8 cellular contexts compared by ENCODE assay signal in the genomic region with DNA sequence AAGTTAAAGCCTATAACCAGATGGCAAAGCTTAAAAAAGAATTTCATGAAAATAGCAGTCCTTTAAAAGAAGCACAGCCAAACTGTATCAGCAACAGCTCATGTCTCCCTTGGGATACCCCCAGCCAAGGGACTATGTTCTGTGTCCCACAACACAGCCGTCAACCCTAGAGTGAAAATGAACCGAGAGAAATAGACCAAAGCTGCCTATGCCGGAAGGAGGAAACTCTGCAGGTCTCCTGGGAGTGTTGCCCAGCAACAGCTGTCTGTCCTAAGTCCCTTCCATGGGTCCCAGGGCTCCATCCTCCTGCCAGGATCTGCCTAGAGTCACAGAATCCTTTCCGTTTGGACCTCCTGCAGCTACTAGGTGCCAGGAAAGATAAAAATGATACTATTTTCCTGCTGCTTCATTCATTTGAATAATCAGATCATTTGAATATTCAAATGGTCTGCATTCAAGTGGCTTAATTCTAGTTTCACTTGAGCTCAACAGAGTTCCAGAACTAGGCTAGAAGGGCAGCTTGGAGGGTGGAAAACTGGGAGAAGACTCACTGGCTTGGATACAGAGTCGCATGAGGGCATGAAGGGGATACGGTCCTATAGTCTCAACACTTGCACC. TPM values are rescaled to one million over a fixed set of nuclear protein-coding genes. Genes with fewer than 3 reads are reported as not detected.
A peak's percentile ranks its signal among the peaks of the same experiment; 100 is the strongest.
DNase-seq lines count a peak whose midpoint lies in the region; ATAC-seq and TF ChIP-seq lines count a peak whose summit lies in the region.

No MANE protein-coding gene starts in this region.

- intact Hi-C loops in CD8-positive, alpha-beta T cell (cut with DNase I, micrococcal nuclease): loop anchor here (2.0 to 5.0 kb wide), 2 partner anchors 15 to 101 kb away; partner anchors contain the start of genes EPM2AIP1 (in 1 of the 2) and MLH1 (in 1 of the 2)
- intact Hi-C loops in thyroid gland (cut with DNase I): no loop called here

- H3K27me3 Mint-ChIP-seq in CD8-positive, alpha-beta T cell (ENCODE audit: low read depth): no peaks in the 10 kb centered on the region
- no peaks in the 10 kb centered on the region for H3K27me3 Mint-ChIP-seq in T-helper 2 cell treated with Interferon-gamma antibody and Interleukin-4, amounts not matched to agents 5 μg/mL and 100 μg/mL, for 36 hours (ENCODE audit: low read depth)

- POLR2A ChIA-PET in CD8-positive, alpha-beta T cell (lab: Charles Lee): interaction anchor here (0.8 to 2.4 kb wide), 8 partner anchors 12 to 101 kb away, joined by 3 to 11 read pairs (median 4); partner anchors contain the start of genes EPM2AIP1 and MLH1

- peaks cover 41% of the 10 kb centered on the region for H3K4me1 ChIP-seq in CD8-positive, alpha-beta T cell (ENCODE audit: insufficient read depth, low read length)
- H3K4me1 ChIP-seq in effector memory CD4-positive, alpha-beta T cell (ENCODE audit: control insufficient read depth, insufficient read depth, low read length, poor library complexity, severe bottlenecking): peaks cover 10% of the 10 kb centered on the region
- H3K4me1 ChIP-seq in thyroid gland: peaks cover 0 to 14% of the 10 kb centered on the region in 2 donors

- no peaks in the 10 kb centered on the region for H3K9me3 ChIP-seq in CD8-positive, alpha-beta T cell (ENCODE audit: low read length)
- no peaks in the 10 kb centered on the region for H3K9me3 ChIP-seq in effector memory CD4-positive, alpha-beta T cell (ENCODE audit: control insufficient read depth, low read length)
- no peaks in the 10 kb centered on the region for H3K9me3 ChIP-seq in thyroid gland

- peaks cover 48% of the 10 kb centered on the region for H3K36me3 ChIP-seq in CD8-positive, alpha-beta T cell (ENCODE audit: insufficient read depth, low read length)
- peaks cover 67% of the 10 kb centered on the region for H3K36me3 ChIP-seq in effector memory CD4-positive, alpha-beta T cell (ENCODE audit: control insufficient read depth, insufficient read depth, low read length)
- H3K36me3 ChIP-seq in thyroid gland: peaks cover 9 to 11% of the 10 kb centered on the region in 2 donors

- peaks cover 53% of the 10 kb centered on the region for H3K4me1 Mint-ChIP-seq in CD8-positive, alpha-beta T cell (ENCODE audit: low read depth)
- H3K4me1 Mint-ChIP-seq in T-helper 2 cell treated with Interferon-gamma antibody and Interleukin-4, amounts not matched to agents 5 μg/mL and 100 μg/mL, for 36 hours (ENCODE audit: low read depth): peaks cover 27% of the 10 kb centered on the region

- DNase-seq in CD8-positive, alpha-beta T cell: no peak
- DNase-seq in effector memory CD4-positive, alpha-beta T cell: no peak
- no peak for DNase-seq in T-helper 2 cell treated with Interferon-gamma antibody and Interleukin-4, amounts not matched to agents 5 μg/mL and 100 μg/mL, for 36 hours (ENCODE audit: low spot score)
- no peak for DNase-seq in thyroid gland
- no peak for DNase-seq in NOMO-1 (lab: John Stamatoyannopoulos, UW; ENCODE audit: unreplicated experiment in 2 of 2)
- no peak for DNase-seq in epidermal melanocyte (ENCODE audit: insufficient read length, low spot score)

- CTCF ChIA-PET in CD8-positive, alpha-beta T cell (lab: Charles Lee): interaction anchor here (1.3 to 3.4 kb wide), 3 partner anchors 17 to 67 kb away, joined by 4 to 28 read pairs (median 14); no protein-coding TSS in a partner anchor

- no peak for TF ChIP-seq POLR2A in thyroid gland (IDR thresholded peaks at IDR 0.05)

- H3K27me3 ChIP-seq in CD8-positive, alpha-beta T cell (ENCODE audit: insufficient read depth, low read length): no peaks in the 10 kb centered on the region
- no peaks in the 10 kb centered on the region for H3K27me3 ChIP-seq in effector memory CD4-positive, alpha-beta T cell (replicated peaks; ENCODE audit: control insufficient read depth, insufficient read depth, low read length, poor library complexity, severe bottlenecking)
- no peaks in the 10 kb centered on the region for H3K27me3 ChIP-seq in thyroid gland

- no peaks in the 10 kb centered on the region for H3K9me3 Mint-ChIP-seq in CD8-positive, alpha-beta T cell
- no peaks in the 10 kb centered on the region for H3K9me3 Mint-ChIP-seq in T-helper 2 cell treated with Interferon-gamma antibody and Interleukin-4, amounts not matched to agents 5 μg/mL and 100 μg/mL, for 36 hours

- H3K4me3 ChIP-seq in CD8-positive, alpha-beta T cell (ENCODE audit: low read depth, low read length): no peak overlapping the region
- no peak overlapping the region for H3K4me3 ChIP-seq in effector memory CD4-positive, alpha-beta T cell (ENCODE audit: insufficient read depth, low read depth, low read length, poor library complexity, severe bottlenecking)
- H3K4me3 ChIP-seq in thyroid gland (replicated peaks in 1 of 3): no peak overlapping the region

- no peak for ATAC-seq in CD8-positive, alpha-beta T cell
- ATAC-seq in GM19397 (IDR thresholded peaks at IDR 0.05; ENCODE audit: unreplicated experiment): peak; percentile 73
- ATAC-seq in HG03139 (IDR thresholded peaks at IDR 0.05; ENCODE audit: unreplicated experiment): peak; percentile 79

- WGBS in thyroid gland, 2 donors: 71 to 72% methylated on average over 6 of the region's 6 CpGs

- peak overlapping the region; percentile 92 for H3K27ac Mint-ChIP-seq in CD8-positive, alpha-beta T cell
- no peak overlapping the region for H3K27ac Mint-ChIP-seq in T-helper 2 cell treated with Interferon-gamma antibody and Interleukin-4, amounts not matched to agents 5 μg/mL and 100 μg/mL, for 36 hours

- H3K27ac ChIP-seq in CD8-positive, alpha-beta T cell (ENCODE audit: low read depth, low read length): no peak overlapping the region
- peak overlapping the region; percentile 15 for H3K27ac ChIP-seq in effector memory CD4-positive, alpha-beta T cell (ENCODE audit: insufficient read depth, low read length, poor library complexity, severe bottlenecking)
- no peak overlapping the region for H3K27ac ChIP-seq in thyroid gland

- peaks cover 95% of the 10 kb centered on the region for H3K36me3 Mint-ChIP-seq in CD8-positive, alpha-beta T cell
- H3K36me3 Mint-ChIP-seq in T-helper 2 cell treated with Interferon-gamma antibody and Interleukin-4, amounts not matched to agents 5 μg/mL and 100 μg/mL, for 36 hours (ENCODE audit: low read depth): peaks cover 75% of the 10 kb centered on the region

- no peak for TF ChIP-seq CTCF in CD8-positive, alpha-beta T cell (IDR thresholded peaks at IDR 0.05)
- no peak for TF ChIP-seq CTCF in thyroid gland (IDR thresholded peaks at IDR 0.05)

- H3K4me3 Mint-ChIP-seq in CD8-positive, alpha-beta T cell: no peak overlapping the region
- H3K4me3 Mint-ChIP-seq in T-helper 2 cell treated with Interferon-gamma antibody and Interleukin-4, amounts not matched to agents 5 μg/mL and 100 μg/mL, for 36 hours: no peak overlapping the region

RNA-seq across cellular contexts. Expression of gene TRANK1, which starts 53.1 kb away (rescaled TPM):
- total RNA-seq in CD8-positive, alpha-beta T cell: 10 to 100 TPM; 34.9 to 36.4 TPM
- 10 to 100 TPM; 11.7 to 26.3 (median 18.5) TPM for total RNA-seq in thyroid gland
